In the genomic region with DNA sequence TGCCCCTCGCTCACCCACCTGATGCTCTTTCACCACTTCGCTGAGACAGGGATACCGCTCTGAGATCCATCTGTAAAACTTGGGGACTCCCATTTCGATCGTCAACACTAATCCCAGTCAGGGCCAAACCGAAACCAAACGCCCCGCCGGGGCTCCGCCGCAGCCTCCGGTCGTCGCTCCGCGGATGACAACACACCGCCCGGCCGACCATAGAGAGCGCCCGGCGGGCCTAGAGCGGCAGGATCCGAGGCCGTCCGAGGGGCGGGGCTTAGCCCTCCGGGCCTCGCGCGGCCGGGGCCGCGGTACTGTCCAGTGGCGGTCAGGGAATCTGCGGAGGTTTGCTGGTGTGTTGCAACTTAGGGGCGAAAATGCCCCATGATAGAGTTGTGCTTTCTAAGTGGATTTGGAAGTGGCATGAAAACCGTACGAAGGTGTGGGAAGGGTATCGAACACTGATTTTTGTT, we compare ENCODE assay signal across 1 cellular context.
TF ChIP-seq lines count a peak whose summit lies in the region.

A gene with protein sequence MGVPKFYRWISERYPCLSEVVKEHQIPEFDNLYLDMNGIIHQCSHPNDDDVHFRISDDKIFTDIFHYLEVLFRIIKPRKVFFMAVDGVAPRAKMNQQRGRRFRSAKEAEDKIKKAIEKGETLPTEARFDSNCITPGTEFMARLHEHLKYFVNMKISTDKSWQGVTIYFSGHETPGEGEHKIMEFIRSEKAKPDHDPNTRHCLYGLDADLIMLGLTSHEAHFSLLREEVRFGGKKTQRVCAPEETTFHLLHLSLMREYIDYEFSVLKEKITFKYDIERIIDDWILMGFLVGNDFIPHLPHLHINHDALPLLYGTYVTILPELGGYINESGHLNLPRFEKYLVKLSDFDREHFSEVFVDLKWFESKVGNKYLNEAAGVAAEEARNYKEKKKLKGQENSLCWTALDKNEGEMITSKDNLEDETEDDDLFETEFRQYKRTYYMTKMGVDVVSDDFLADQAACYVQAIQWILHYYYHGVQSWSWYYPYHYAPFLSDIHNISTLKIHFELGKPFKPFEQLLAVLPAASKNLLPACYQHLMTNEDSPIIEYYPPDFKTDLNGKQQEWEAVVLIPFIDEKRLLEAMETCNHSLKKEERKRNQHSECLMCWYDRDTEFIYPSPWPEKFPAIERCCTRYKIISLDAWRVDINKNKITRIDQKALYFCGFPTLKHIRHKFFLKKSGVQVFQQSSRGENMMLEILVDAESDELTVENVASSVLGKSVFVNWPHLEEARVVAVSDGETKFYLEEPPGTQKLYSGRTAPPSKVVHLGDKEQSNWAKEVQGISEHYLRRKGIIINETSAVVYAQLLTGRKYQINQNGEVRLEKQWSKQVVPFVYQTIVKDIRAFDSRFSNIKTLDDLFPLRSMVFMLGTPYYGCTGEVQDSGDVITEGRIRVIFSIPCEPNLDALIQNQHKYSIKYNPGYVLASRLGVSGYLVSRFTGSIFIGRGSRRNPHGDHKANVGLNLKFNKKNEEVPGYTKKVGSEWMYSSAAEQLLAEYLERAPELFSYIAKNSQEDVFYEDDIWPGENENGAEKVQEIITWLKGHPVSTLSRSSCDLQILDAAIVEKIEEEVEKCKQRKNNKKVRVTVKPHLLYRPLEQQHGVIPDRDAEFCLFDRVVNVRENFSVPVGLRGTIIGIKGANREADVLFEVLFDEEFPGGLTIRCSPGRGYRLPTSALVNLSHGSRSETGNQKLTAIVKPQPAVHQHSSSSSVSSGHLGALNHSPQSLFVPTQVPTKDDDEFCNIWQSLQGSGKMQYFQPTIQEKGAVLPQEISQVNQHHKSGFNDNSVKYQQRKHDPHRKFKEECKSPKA (N-terminal part only) (minus strand): TSS at position 186 of the 464 bp plus-strand sequence. CDS start 93 bp downstream, at position 93.

TF ChIP-seq in K562, 482 proteins besides CTCF, POLR2A, EP300 and RAD21 (continued from another document and continues in another):
- TF ChIP-seq, protein P1, sequence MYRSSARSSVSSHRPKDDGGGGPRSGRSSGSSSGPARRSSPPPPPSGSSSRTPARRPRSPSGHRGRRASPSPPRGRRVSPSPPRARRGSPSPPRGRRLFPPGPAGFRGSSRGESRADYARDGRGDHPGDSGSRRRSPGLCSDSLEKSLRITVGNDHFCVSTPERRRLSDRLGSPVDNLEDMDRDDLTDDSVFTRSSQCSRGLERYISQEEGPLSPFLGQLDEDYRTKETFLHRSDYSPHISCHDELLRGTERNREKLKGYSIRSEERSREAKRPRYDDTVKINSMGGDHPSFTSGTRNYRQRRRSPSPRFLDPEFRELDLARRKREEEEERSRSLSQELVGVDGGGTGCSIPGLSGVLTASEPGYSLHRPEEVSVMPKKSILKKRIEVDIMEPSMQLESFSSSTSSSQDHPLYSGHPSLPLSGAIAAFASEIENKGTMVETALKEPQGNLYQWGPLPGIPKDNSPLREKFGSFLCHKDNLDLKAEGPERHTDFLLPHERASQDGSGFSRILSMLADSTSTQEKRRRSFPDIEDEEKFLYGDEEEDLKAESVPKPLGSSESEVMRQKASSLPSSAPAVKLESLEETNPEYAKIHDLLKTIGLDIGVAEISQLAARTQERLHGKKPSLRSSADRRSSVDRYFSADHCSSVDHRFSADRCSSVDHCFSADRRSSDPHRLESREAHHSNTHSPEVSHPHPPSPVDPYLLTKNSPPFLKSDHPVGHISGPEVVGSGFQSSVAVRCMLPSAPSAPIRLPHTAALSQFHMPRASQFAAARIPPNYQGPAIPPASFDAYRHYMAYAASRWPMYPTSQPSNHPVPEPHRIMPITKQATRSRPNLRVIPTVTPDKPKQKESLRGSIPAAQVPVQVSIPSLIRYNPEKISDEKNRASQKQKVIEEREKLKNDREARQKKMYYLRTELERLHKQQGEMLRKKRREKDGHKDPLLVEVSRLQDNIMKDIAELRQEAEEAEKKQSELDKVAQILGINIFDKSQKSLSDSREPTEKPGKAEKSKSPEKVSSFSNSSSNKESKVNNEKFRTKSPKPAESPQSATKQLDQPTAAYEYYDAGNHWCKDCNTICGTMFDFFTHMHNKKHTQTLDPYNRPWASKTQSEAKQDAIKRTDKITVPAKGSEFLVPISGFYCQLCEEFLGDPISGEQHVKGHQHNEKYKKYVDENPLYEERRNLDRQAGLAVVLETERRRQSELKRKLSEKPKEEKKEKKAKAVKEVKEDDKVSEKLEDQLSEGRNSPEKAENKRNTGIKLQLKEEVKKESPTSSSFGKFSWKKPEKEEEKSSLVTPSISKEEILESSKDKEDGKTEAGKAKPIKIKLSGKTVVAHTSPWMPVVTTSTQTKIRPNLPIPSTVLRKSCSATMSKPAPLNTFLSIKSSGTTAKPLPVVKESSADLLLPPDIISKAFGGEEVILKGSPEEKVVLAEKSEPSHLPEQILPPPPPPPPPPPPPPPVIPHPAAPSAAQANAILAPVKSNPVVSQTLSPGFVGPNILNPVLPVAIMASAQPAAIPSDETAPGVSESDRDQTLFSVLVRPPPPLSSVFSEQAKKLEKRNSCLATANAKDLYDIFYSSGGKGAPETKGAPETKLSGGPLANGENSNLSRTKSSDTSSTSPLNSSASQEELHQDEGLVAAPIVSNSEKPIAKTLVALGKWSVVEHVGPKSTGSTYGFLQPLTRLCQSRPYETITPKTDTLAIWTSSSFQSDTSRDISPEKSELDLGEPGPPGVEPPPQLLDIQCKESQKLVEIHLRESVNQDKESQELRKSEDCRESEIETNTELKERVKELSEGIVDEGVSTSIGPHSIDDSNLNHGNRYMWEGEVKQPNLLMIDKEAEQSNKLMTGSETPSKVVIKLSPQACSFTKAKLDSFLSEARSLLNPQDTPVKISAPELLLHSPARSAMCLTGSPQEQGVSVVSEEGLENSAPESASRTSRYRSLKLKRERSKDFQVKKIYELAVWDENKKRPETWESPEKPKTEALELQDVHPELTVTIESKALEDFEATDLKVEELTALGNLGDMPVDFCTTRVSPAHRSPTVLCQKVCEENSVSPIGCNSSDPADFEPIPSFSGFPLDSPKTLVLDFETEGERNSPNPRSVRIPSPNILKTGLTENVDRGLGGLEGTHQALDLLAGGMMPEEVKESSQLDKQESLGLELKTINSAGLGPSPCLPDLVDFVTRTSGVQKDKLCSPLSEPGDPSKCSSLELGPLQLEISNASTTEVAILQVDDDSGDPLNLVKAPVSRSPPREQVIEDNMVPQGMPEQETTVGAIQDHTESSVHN (IDR thresholded peaks at IDR 0.05; ENCODE audit: borderline replicate concordance in 1 of 2, low read depth in 1 of 2): no peak
- TF ChIP-seq HDAC1 (IDR thresholded peaks at IDR 0.05) (peak in 1 of 2 experiments; percentile 18; a peak in 1 of 4 replicates), SMARCC2 (IDR thresholded peaks at IDR 0.05; ENCODE audit: low read depth) (no peak), ETV5 (CRISPR knock-in tag; IDR thresholded peaks at IDR 0.05; ENCODE audit: low read depth) (peak; percentile 84), FOXK2 (conservative IDR thresholded peaks at IDR 0.05 in 1 of 2, IDR thresholded peaks at IDR 0.05 in 1 of 2; ENCODE audit: low read depth in 2 of 2) (peak; percentile 58 to 73), IRF2 (CRISPR knock-in tag; IDR thresholded peaks at IDR 0.05) (peak; percentile 76), ZNF175 (CRISPR knock-in tag; IDR thresholded peaks at IDR 0.05; ENCODE audit: low read depth) (no peak), CHD2 (IDR thresholded peaks at IDR 0.05; ENCODE audit: low read depth, low read length) (peak; percentile 60; the same call in 1 of the 2 replicates), NFIC (IDR thresholded peaks at IDR 0.05) (peak; percentile 24; the same call in 1 of the 2 replicates), SIX5 (IDR thresholded peaks at IDR 0.05; ENCODE audit: borderline replicate concordance in 1 of 2, insufficient read depth in 1 of 2, low read depth in 1 of 2, low read length in 2 of 2) (peak in 1 of 2 experiments; percentile 17; a peak in 1 of 4 replicates), PTRF (tag; IDR thresholded peaks at IDR 0.05) (no peak), ZNF77 (CRISPR knock-in tag; IDR thresholded peaks at IDR 0.05) (no peak), CEBPG (CRISPR knock-in tag; IDR thresholded peaks at IDR 0.05) (peak; percentile 81), CEBPG (tag; conservative IDR thresholded peaks at IDR 0.05 in 1 of 2, IDR thresholded peaks at IDR 0.05 in 1 of 2) (peak; percentile 80 to 88), SAFB2 (IDR thresholded peaks at IDR 0.05; ENCODE audit: borderline replicate concordance, low read depth, low read length, severe bottlenecking) (no peak), SOX6 (IDR thresholded peaks at IDR 0.05) (peak; percentile 52; the same call in 1 of the 2 replicates), POU5F1 (IDR thresholded peaks at IDR 0.05; ENCODE audit: borderline replicate concordance, low read depth, low read length, partially characterized antibody) (no peak), BHLHE40 (IDR thresholded peaks at IDR 0.05; ENCODE audit: low read length) (no peak), HNRNPL (IDR thresholded peaks at IDR 0.05; ENCODE audit: low read depth, low read length) (no peak), HMG20A (CRISPR knock-in tag; conservative IDR thresholded peaks at IDR 0.05) (no peak), SRSF7 (optimal IDR thresholded peaks at IDR 0.05; ENCODE audit: low read depth, low read length) (no peak), HNRNPK (IDR thresholded peaks at IDR 0.05; ENCODE audit: low read depth, low read length, poor library complexity, severe bottlenecking) (no peak), PTBP1 (IDR thresholded peaks at IDR 0.05; ENCODE audit: low read depth, low read length) (no peak), NR3C1 (CRISPR knock-in tag; IDR thresholded peaks at IDR 0.05) (no peak), POLR3G (IDR thresholded peaks at IDR 0.05; ENCODE audit: extremely low read depth, insufficient read length, insufficient replicate concordance) (no peak)
- TF ChIP-seq, protein P2, sequence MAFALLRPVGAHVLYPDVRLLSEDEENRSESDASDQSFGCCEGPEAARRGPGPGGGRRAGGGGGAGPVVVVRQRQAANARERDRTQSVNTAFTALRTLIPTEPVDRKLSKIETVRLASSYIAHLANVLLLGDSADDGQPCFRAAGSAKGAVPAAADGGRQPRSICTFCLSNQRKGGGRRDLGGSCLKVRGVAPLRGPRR (CRISPR knock-in tag; IDR thresholded peaks at IDR 0.05): no peak
- TF ChIP-seq, protein P3, sequence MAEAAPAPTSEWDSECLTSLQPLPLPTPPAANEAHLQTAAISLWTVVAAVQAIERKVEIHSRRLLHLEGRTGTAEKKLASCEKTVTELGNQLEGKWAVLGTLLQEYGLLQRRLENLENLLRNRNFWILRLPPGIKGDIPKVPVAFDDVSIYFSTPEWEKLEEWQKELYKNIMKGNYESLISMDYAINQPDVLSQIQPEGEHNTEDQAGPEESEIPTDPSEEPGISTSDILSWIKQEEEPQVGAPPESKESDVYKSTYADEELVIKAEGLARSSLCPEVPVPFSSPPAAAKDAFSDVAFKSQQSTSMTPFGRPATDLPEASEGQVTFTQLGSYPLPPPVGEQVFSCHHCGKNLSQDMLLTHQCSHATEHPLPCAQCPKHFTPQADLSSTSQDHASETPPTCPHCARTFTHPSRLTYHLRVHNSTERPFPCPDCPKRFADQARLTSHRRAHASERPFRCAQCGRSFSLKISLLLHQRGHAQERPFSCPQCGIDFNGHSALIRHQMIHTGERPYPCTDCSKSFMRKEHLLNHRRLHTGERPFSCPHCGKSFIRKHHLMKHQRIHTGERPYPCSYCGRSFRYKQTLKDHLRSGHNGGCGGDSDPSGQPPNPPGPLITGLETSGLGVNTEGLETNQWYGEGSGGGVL (CRISPR knock-in tag; IDR thresholded peaks at IDR 0.05): no peak
- TF ChIP-seq, protein P4, sequence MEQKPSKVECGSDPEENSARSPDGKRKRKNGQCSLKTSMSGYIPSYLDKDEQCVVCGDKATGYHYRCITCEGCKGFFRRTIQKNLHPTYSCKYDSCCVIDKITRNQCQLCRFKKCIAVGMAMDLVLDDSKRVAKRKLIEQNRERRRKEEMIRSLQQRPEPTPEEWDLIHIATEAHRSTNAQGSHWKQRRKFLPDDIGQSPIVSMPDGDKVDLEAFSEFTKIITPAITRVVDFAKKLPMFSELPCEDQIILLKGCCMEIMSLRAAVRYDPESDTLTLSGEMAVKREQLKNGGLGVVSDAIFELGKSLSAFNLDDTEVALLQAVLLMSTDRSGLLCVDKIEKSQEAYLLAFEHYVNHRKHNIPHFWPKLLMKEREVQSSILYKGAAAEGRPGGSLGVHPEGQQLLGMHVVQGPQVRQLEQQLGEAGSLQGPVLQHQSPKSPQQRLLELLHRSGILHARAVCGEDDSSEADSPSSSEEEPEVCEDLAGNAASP (IDR thresholded peaks at IDR 0.05): no peak
- TF ChIP-seq, protein P5, sequence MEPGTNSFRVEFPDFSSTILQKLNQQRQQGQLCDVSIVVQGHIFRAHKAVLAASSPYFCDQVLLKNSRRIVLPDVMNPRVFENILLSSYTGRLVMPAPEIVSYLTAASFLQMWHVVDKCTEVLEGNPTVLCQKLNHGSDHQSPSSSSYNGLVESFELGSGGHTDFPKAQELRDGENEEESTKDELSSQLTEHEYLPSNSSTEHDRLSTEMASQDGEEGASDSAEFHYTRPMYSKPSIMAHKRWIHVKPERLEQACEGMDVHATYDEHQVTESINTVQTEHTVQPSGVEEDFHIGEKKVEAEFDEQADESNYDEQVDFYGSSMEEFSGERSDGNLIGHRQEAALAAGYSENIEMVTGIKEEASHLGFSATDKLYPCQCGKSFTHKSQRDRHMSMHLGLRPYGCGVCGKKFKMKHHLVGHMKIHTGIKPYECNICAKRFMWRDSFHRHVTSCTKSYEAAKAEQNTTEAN (CRISPR knock-in tag; IDR thresholded peaks at IDR 0.05): no peak
- TF ChIP-seq, protein P6, sequence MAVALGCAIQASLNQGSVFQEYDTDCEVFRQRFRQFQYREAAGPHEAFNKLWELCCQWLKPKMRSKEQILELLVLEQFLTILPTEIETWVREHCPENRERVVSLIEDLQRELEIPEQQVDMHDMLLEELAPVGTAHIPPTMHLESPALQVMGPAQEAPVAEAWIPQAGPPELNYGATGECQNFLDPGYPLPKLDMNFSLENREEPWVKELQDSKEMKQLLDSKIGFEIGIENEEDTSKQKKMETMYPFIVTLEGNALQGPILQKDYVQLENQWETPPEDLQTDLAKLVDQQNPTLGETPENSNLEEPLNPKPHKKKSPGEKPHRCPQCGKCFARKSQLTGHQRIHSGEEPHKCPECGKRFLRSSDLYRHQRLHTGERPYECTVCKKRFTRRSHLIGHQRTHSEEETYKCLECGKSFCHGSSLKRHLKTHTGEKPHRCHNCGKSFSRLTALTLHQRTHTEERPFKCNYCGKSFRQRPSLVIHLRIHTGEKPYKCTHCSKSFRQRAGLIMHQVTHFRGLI (CRISPR knock-in tag; IDR thresholded peaks at IDR 0.05): no peak
- TF ChIP-seq, protein P7, sequence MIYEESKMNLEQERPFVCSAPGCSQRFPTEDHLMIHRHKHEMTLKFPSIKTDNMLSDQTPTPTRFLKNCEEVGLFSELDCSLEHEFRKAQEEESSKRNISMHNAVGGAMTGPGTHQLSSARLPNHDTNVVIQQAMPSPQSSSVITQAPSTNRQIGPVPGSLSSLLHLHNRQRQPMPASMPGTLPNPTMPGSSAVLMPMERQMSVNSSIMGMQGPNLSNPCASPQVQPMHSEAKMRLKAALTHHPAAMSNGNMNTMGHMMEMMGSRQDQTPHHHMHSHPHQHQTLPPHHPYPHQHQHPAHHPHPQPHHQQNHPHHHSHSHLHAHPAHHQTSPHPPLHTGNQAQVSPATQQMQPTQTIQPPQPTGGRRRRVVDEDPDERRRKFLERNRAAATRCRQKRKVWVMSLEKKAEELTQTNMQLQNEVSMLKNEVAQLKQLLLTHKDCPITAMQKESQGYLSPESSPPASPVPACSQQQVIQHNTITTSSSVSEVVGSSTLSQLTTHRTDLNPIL (CRISPR knock-in tag; IDR thresholded peaks at IDR 0.05): no peak
- TF ChIP-seq, protein P8, sequence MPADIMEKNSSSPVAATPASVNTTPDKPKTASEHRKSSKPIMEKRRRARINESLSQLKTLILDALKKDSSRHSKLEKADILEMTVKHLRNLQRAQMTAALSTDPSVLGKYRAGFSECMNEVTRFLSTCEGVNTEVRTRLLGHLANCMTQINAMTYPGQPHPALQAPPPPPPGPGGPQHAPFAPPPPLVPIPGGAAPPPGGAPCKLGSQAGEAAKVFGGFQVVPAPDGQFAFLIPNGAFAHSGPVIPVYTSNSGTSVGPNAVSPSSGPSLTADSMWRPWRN (IDR thresholded peaks at IDR 0.05; ENCODE audit: low read depth): no peak
